Comparison of ENCODE assay signal across 11 cellular contexts in genomic region chr3:148211725-148212124, GRCh38.
DNase-seq lines count a peak whose midpoint lies in the region; ATAC-seq and TF ChIP-seq lines count a peak whose summit lies in the region.
"Had no signal": no experiment of that assay in that cellular context is flagged by ENCODE, and none has a peak within 500 bp of the region (broad histone marks: within the 10 kb centered on the region; RNA-seq: fewer than 3 reads in every experiment).

No MANE protein-coding gene starts in this region.

- DNase-seq in AG08395 (ENCODE audit: low spot score) = peak; percentile 47
- peak; percentile 27 for DNase-seq in HS-27A (ENCODE audit: low read depth)
- DNase-seq in epithelial cell of proximal tubule (ENCODE audit: low read depth) = peak; percentile 13
- DNase-seq in HK-2 (ENCODE audit: unreplicated experiment) = no peak
- DNase-seq in activated CD8-positive, alpha-beta memory T cell treated with anti-CD3 and anti-CD28 coated beads, Interleukin-2, amount 50 U/mL, for 48 hours = no peak
- no peak for DNase-seq in PC-9
- DNase-seq in GM10266 (ENCODE audit: extremely low spot score) = no peak
- DNase-seq: natural killer cell; stimulated activated CD4-positive, alpha-beta T cell treated with anti-CD3 and anti-CD28 coated beads, Interleukin-4, amount 100 ng/mL, for 4 hours had no signal

- CTCF ChIA-PET in PC-9 (lab: Charles Lee) = no interaction called here

- no peaks in the 10 kb centered on the region for H3K79me2 ChIP-seq in PC-9 (ENCODE audit: low read depth)

- no peak overlapping the region for H3K4me2 ChIP-seq in PC-9

- no peaks in the 10 kb centered on the region for H3K9me3 ChIP-seq in PC-9 (ENCODE audit: insufficient read depth, low read depth)

- POLR2A ChIA-PET in PC-9 (lab: Charles Lee; ENCODE audit: unreplicated experiment) = no interaction called here

- intact Hi-C loops in PC-9 (cut with micrococcal nuclease; ENCODE audit: unreplicated experiment) = no loop called here

- no peaks in the 10 kb centered on the region for H3K27me3 ChIP-seq in PC-9 (ENCODE audit: insufficient read depth, low read depth)
- H3K27me3 ChIP-seq: cardiac muscle cell had no signal

- H3F3A ChIP-seq in PC-9 (ENCODE audit: insufficient read depth, low read depth) = no peaks in the 10 kb centered on the region

- H3K4me1 ChIP-seq in PC-9 (replicated peaks; ENCODE audit: insufficient read depth) = no peaks in the 10 kb centered on the region

- BruUV-seq in PC-9 (replicated peaks; lab: Mats Ljungman, UMichigan) = no TSS peak

- no peaks in the 10 kb centered on the region for H4K20me1 ChIP-seq in PC-9 (ENCODE audit: insufficient read depth)

- no peaks in the 10 kb centered on the region for H3K36me3 ChIP-seq in PC-9 (ENCODE audit: low read depth)
- H3K36me3 ChIP-seq: cardiac muscle cell had no signal

- no peak overlapping the region for H3K27ac ChIP-seq in PC-9
- H3K27ac ChIP-seq: cardiac muscle cell had no signal

- TF ChIP-seq CTCF in epithelial cell of proximal tubule (conservative IDR thresholded peaks at IDR 0.05; ENCODE audit: low read depth, low read length) (no peak), PC-9 (conservative IDR thresholded peaks at IDR 0.05) (no peak), GM10266 (IDR thresholded peaks at IDR 0.05; ENCODE audit: control insufficient read depth, insufficient read depth, low read depth, missing control alignments) (no peak)

- H3K4me3 ChIP-seq in epithelial cell of proximal tubule (ENCODE audit: low read depth, low read length) = no peak overlapping the region
- H3K4me3 ChIP-seq in PC-9 = no peak overlapping the region
- H3K4me3 ChIP-seq: cardiac muscle cell had no signal

- H2AFZ ChIP-seq in PC-9 = no peak overlapping the region

- peak; percentile 85 for ATAC-seq in GM19438 (IDR thresholded peaks at IDR 0.05; ENCODE audit: low read depth, unreplicated experiment)
- ATAC-seq: natural killer cell had no signal

- no peaks in the 10 kb centered on the region for H3K9me2 ChIP-seq in PC-9 (ENCODE audit: insufficient read depth)

Comparison
In these comparisons a context has a peak if more than half of its experiments do, and no peak if none do; other contexts are left out.
1. DNase-seq: peak in AG08395 (single experiment), HS-27A (single experiment) and epithelial cell of proximal tubule (single experiment); none in HK-2 (single experiment), activated CD8-positive, alpha-beta memory T cell treated with anti-CD3 and anti-CD28 coated beads, Interleukin-2, amount 50 U/mL, for 48 hours (single experiment), PC-9 (0 of 2) and GM10266 (single experiment).